ENCODE assay signal across 21 cellular contexts in genomic region chr3:156005698-156006097, GRCh38.
DNase-seq lines count a peak whose midpoint lies in the region; ATAC-seq, FAIRE-seq and TF ChIP-seq lines count a peak whose summit lies in the region.
"Had no signal": no experiment of that assay in that cellular context is flagged by ENCODE, and none has a peak within 500 bp of the region (broad histone marks: within the 10 kb centered on the region; RNA-seq: fewer than 3 reads in every experiment).

No MANE protein-coding gene starts in this region.

- H3K79me1 ChIP-seq in neuronal stem cell (ENCODE audit: low read depth, low read length), result no peaks in the 10 kb centered on the region

- intact Hi-C loops in HepG2 (cut with micrococcal nuclease; ENCODE audit: unreplicated experiment) (no loop called here), right lobe of liver (cut with DNase I) (no loop called here)

- H2BK15ac ChIP-seq in neuronal stem cell (ENCODE audit: low read length), result no peak overlapping the region

- H2BK5ac ChIP-seq in neuronal stem cell (ENCODE audit: low read length), result no peak overlapping the region

- peak; percentile 60 for FAIRE-seq in HepG2 (lab: Jason Lieb, UNC)
- FAIRE-seq: A549, H1 had no signal

- no peak overlapping the region for H2AK5ac ChIP-seq in neuronal stem cell (ENCODE audit: low read depth, low read length)

- TF ChIP-seq EP300 in HepG2 (IDR thresholded peaks at IDR 0.05; ENCODE audit: low read depth in 2 of 2, low read length in 2 of 2) (no peak), HepG2 (CRISPR knock-in tag; IDR thresholded peaks at IDR 0.05; ENCODE audit: borderline replicate concordance) (no peak)

- H3K9ac ChIP-seq in HepG2 (ENCODE audit: insufficient read depth, low read depth, low read length) (no peak overlapping the region), SK-N-MC (ENCODE audit: insufficient read length) (no peak overlapping the region), neuronal stem cell (ENCODE audit: low read depth, low read length, poor library complexity) (no peak overlapping the region)

- POLR2A ChIA-PET in HepG2 (lab: Yijun Ruan, JAX), result no interaction called here

- peak overlapping the region; percentile 12 for H3K27ac ChIP-seq in HepG2 (ENCODE audit: extremely low read length, insufficient read depth, low read length)
- H3K27ac ChIP-seq in right lobe of liver, result no peak overlapping the region
- 0 out of 2 replicates have a peak overlapping the region, but pooled peaks have one; percentile 3 for H3K27ac ChIP-seq in SK-N-MC
- H3K27ac ChIP-seq in hepatocyte, result peak overlapping the region; percentile 58
- H3K27ac ChIP-seq in neuronal stem cell (replicated peaks; ENCODE audit: low read length), result no peak overlapping the region
- H3K27ac ChIP-seq: 22Rv1, A549, C4-2B, HL-60 had no signal

- H3K36me3 ChIP-seq in HepG2 (replicated peaks in 1 of 2; ENCODE audit: control insufficient read depth in 1 of 2, insufficient read depth in 2 of 2, low read length in 2 of 2) (no peaks in the 10 kb centered on the region), right lobe of liver (no peaks in the 10 kb centered on the region), SK-N-MC (ENCODE audit: insufficient read depth, low read length) (no peaks in the 10 kb centered on the region), hepatocyte (replicated peaks; ENCODE audit: insufficient read depth, low read depth) (no peaks in the 10 kb centered on the region), neuronal stem cell (replicated peaks in 1 of 2; ENCODE audit: control insufficient read depth in 2 of 2, insufficient read depth in 2 of 2, low read length in 2 of 2) (no peaks in the 10 kb centered on the region)

- no peak overlapping the region for H2AFZ ChIP-seq in HepG2 (ENCODE audit: low read length)
- no peak overlapping the region for H2AFZ ChIP-seq in hepatocyte
- peak overlapping the region; percentile 18 for H2AFZ ChIP-seq in neuronal stem cell (ENCODE audit: low read length)

- in situ Hi-C loops in HepG2 (cut with HindIII; ENCODE audit: extremely low pct_ligation_motif_present, low pct_unique_long_range_greater_than_20kb), result no loop called here

- H4K91ac ChIP-seq in neuronal stem cell (ENCODE audit: low read depth, low read length, poor library complexity), result no peak overlapping the region

- no peak for TF ChIP-seq RAD21 in HepG2 (CRISPR knock-in tag; IDR thresholded peaks at IDR 0.05)

- BruUV-seq in HepG2 (replicated peaks; lab: Mats Ljungman, UMichigan), result no TSS peak

- H4K8ac ChIP-seq in neuronal stem cell (ENCODE audit: low read depth, low read length), result no peak overlapping the region

- no peak for TF ChIP-seq CTCF in HepG2 (CRISPR knock-in tag; IDR thresholded peaks at IDR 0.05)
- no peak for TF ChIP-seq CTCF in right lobe of liver (IDR thresholded peaks at IDR 0.05)
- no peak for TF ChIP-seq CTCF in hepatocyte (IDR thresholded peaks at IDR 0.05; ENCODE audit: poor library complexity)

- peak overlapping the region; percentile 55 for H3K4me2 ChIP-seq in HepG2 (ENCODE audit: low read depth, low read length)
- peak overlapping the region; percentile 67 for H3K4me2 ChIP-seq in hepatocyte
- no peak overlapping the region for H3K4me2 ChIP-seq in neuronal stem cell (ENCODE audit: insufficient read depth, low read length, poor library complexity, severe bottlenecking)
- H3K4me2 ChIP-seq: A549 had no signal

- peak; percentile 78 for ATAC-seq in HepG2
- ATAC-seq in right lobe of liver, result no peak
- ATAC-seq in GM21367 (IDR thresholded peaks at IDR 0.05; ENCODE audit: unreplicated experiment), result no peak
- no peak for ATAC-seq in GM18861 (IDR thresholded peaks at IDR 0.05; ENCODE audit: unreplicated experiment)
- ATAC-seq: A549 had no signal

- CTCF ChIA-PET in HepG2 (lab: Yijun Ruan, JAX; ENCODE audit: low intra/inter-chr PET ratio, low total read pairs), result no interaction called here

- WGBS in HepG2 (ENCODE audit: low lambda C conversion rate), result 2% methylated on average over 2 of the region's 2 CpGs
- WGBS in right lobe of liver (ENCODE audit: insufficient coverage, low coverage, low lambda C conversion rate, missing lambda C conversion rate), result 15% methylated on average over 2 of the region's 2 CpGs
- 29% methylated on average over 2 of the region's 2 CpGs for WGBS in hepatocyte (ENCODE audit: low lambda C conversion rate, missing lambda C conversion rate)
- no CpG with 5 or more reads among the region's 2 CpGs for WGBS in neuronal stem cell (ENCODE audit: extremely low coverage in 2 of 2, insufficient read length in 2 of 2, insufficient replicate concordance in 1 of 2), 2 donors

- H3K4me1 ChIP-seq in HepG2 (ENCODE audit: insufficient read depth, low read length) (peaks cover 23% of the 10 kb centered on the region), right lobe of liver (no peaks in the 10 kb centered on the region), hepatocyte (ENCODE audit: insufficient read depth) (no peaks in the 10 kb centered on the region), neuronal stem cell (ENCODE audit: control insufficient read depth in 2 of 2, insufficient read depth in 1 of 2, low read depth in 1 of 2, low read length in 2 of 2) (no peaks in the 10 kb centered on the region)
- H3K4me1 ChIP-seq: A549 had no signal

- H3K4me3 ChIP-seq in HepG2 (replicated peaks in 1 of 3; ENCODE audit: insufficient read depth in 1 of 3, low read depth in 2 of 3, low read length in 3 of 3), result no peak overlapping the region; a peak in 1 of 6 replicates
- H3K4me3 ChIP-seq in right lobe of liver, result no peak overlapping the region
- H3K4me3 ChIP-seq in SK-N-MC, result peak overlapping the region; percentile 29; the same call in 1 of the 2 replicates
- H3K4me3 ChIP-seq in hepatocyte, result no peak overlapping the region
- H3K4me3 ChIP-seq in neuronal stem cell (ENCODE audit: low read length in 2 of 2), result no peak overlapping the region
- H3K4me3 ChIP-seq: A549 had no signal

- TF ChIP-seq POLR2A in HepG2 (IDR thresholded peaks at IDR 0.05; ENCODE audit: insufficient read depth in 1 of 2, low read depth in 2 of 2, low read length in 2 of 2) (no peak), right lobe of liver (IDR thresholded peaks at IDR 0.05) (no peak)

- no peaks in the 10 kb centered on the region for H3K27me3 ChIP-seq in HepG2 (ENCODE audit: control insufficient read depth in 1 of 2, insufficient read depth in 2 of 2, low read length in 2 of 2)
- H3K27me3 ChIP-seq in right lobe of liver, result no peaks in the 10 kb centered on the region
- no peaks in the 10 kb centered on the region for H3K27me3 ChIP-seq in hepatocyte
- H3K27me3 ChIP-seq in neuronal stem cell (ENCODE audit: control insufficient read depth in 3 of 3, insufficient read depth in 3 of 3, low read depth in 1 of 3, low read length in 3 of 3), result no peaks in the 10 kb centered on the region

- H3K79me2 ChIP-seq in HepG2 (ENCODE audit: insufficient read depth, low read length) (no peaks in the 10 kb centered on the region), hepatocyte (no peaks in the 10 kb centered on the region)

- H4K20me1 ChIP-seq in HepG2 (ENCODE audit: insufficient read depth, low read length) (no peaks in the 10 kb centered on the region), hepatocyte (ENCODE audit: insufficient read depth, poor library complexity, severe bottlenecking) (no peaks in the 10 kb centered on the region)

- no peaks in the 10 kb centered on the region for H3K9me3 ChIP-seq in HepG2 (ENCODE audit: low read length)
- no peaks in the 10 kb centered on the region for H3K9me3 ChIP-seq in right lobe of liver
- no peaks in the 10 kb centered on the region for H3K9me3 ChIP-seq in SK-N-MC (ENCODE audit: low read depth, low read length)
- H3K9me3 ChIP-seq in hepatocyte (ENCODE audit: low read depth), result no peaks in the 10 kb centered on the region
- H3K9me3 ChIP-seq in neuronal stem cell (replicated peaks in 1 of 2; ENCODE audit: control insufficient read depth in 2 of 2, insufficient read depth in 1 of 2, low read depth in 1 of 2, low read length in 2 of 2), result no peaks in the 10 kb centered on the region
- H3K9me3 ChIP-seq: A549, Caco-2 had no signal

- H3K9me2 ChIP-seq in hepatocyte (replicated peaks; ENCODE audit: insufficient read depth), result no peaks in the 10 kb centered on the region

- no peak overlapping the region for H2BK120ac ChIP-seq in neuronal stem cell (ENCODE audit: low read depth, low read length)

- peak; percentile 56 for DNase-seq in HepG2 (ENCODE audit: low spot score)
- no peak for DNase-seq in right lobe of liver
- peak; percentile 14 for DNase-seq in SK-N-MC (ENCODE audit: low read depth, low spot score)
- no peak for DNase-seq in hepatocyte (ENCODE audit: low spot score)
- DNase-seq in neuronal stem cell (ENCODE audit: low spot score), result no peak
- no peak for DNase-seq in cortex of kidney (lab: John Stamatoyannopoulos, UW)
- DNase-seq: AML-193; Caco-2; CD4-positive, alpha-beta T cell; DMS153; DMS79; GDM1; HCEC 1CT; KG1 had no signal

- H3K4ac ChIP-seq in neuronal stem cell (ENCODE audit: low read length), result no peak overlapping the region

- no peak overlapping the region for H2BK12ac ChIP-seq in neuronal stem cell (ENCODE audit: low read length)

- no peak overlapping the region for H3K18ac ChIP-seq in neuronal stem cell (ENCODE audit: low read length)

- H3K23ac ChIP-seq in neuronal stem cell (ENCODE audit: low read depth, low read length, poor library complexity), result no peak overlapping the region

- H3K14ac ChIP-seq in neuronal stem cell (ENCODE audit: low read length), result no peak overlapping the region

TF ChIP-seq in HepG2, 621 proteins besides CTCF, POLR2A, EP300 and RAD21 (continues in another document):
- TF ChIP-seq FOXA3 (CRISPR knock-in tag; IDR thresholded peaks at IDR 0.05) (peak; percentile 15; the same call in 1 of the 2 replicates), ZNF230 (CRISPR knock-in tag; IDR thresholded peaks at IDR 0.05) (no peak), ZNF263 (CRISPR knock-in tag; IDR thresholded peaks at IDR 0.05) (no peak), ZNF232 (CRISPR knock-in tag; IDR thresholded peaks at IDR 0.05; ENCODE audit: borderline replicate concordance) (no peak), ZNF790 (CRISPR knock-in tag; IDR thresholded peaks at IDR 0.05; ENCODE audit: borderline replicate concordance) (no peak), IRF2 (CRISPR knock-in tag; IDR thresholded peaks at IDR 0.05) (no peak), ZNF430 (CRISPR knock-in tag; IDR thresholded peaks at IDR 0.05) (no peak), ZBTB25 (CRISPR knock-in tag; IDR thresholded peaks at IDR 0.05) (no peak), BCL6 (CRISPR knock-in tag; IDR thresholded peaks at IDR 0.05) (peak; percentile 47), ELF3 (CRISPR knock-in tag; IDR thresholded peaks at IDR 0.05) (peak; percentile 84)

Comparison
In these comparisons a context has a peak if more than half of its experiments do, and no peak if none do; other contexts are left out.
1. DNase-seq: peak in HepG2 (single experiment) and SK-N-MC (single experiment); none in right lobe of liver (0 of 3), hepatocyte (single experiment), neuronal stem cell (single experiment) and cortex of kidney (single experiment).
2. H3K27ac ChIP-seq: peak in HepG2 (single experiment), SK-N-MC (single experiment) and hepatocyte (single experiment); none in right lobe of liver (0 of 3) and neuronal stem cell (single experiment).